27 cellular contexts compared by ENCODE assay signal in genomic region chr10:109618748-109619147, GRCh38.
"Had no signal": no experiment of that assay in that cellular context is flagged by ENCODE, and none has a peak within 500 bp of the region (broad histone marks: within the 10 kb centered on the region; RNA-seq: fewer than 3 reads in every experiment).

No MANE protein-coding gene starts in this region.

- FAIRE-seq: urothelium cell line had no signal

- H3K4me1 ChIP-seq: stomach, suprapubic skin, testis, thyroid gland, tibial artery, tibial nerve, transverse colon, upper lobe of left lung, upper lobe of right lung, uterus, vagina had no signal

- H3K4me3 ChIP-seq: stomach, suprapubic skin, testis, thoracic aorta, thyroid gland, tibial artery, tibial nerve, transverse colon, upper lobe of left lung, upper lobe of right lung, uterus, vagina had no signal

- H3K36me3 ChIP-seq: stomach, suprapubic skin, thoracic aorta, thyroid gland, tibial artery, tibial nerve, transverse colon, upper lobe of left lung, upper lobe of right lung, uterus, vagina had no signal

- H3K27ac ChIP-seq: stomach, suprapubic skin, testis, thoracic aorta, thyroid gland, tibial artery, tibial nerve, transverse colon, upper lobe of left lung, upper lobe of right lung, uterus, vagina had no signal

- H3K27me3 ChIP-seq: stomach, suprapubic skin, testis, thyroid gland, tibial artery, tibial nerve, transverse colon, upper lobe of left lung, upper lobe of right lung, uterus, vagina had no signal

- H3K9me3 ChIP-seq: stomach, suprapubic skin, testis, thoracic aorta, thyroid gland, tibial artery, tibial nerve, transverse colon, upper lobe of left lung, upper lobe of right lung, uterus, vagina had no signal

- ATAC-seq: stimulated activated effector memory CD8-positive, alpha-beta T cell treated with anti-CD3 and anti-CD28 coated beads, Interleukin-12 subunit alpha, Interleukin-12 subunit beta, amount 100 ng/mL, for 72 hours; stimulated activated memory B cell treated with anti-CD40 and anti-IgM and Interleukin-4, amounts not matched to agents 10 μg/mL and 1 μg/mL and 100 μg/mL, for 72 hours; stimulated activated naive B cell treated with anti-CD40 and anti-IgM and Interleukin-4, amounts not matched to agents 10 μg/mL and 1 μg/mL and 100 μg/mL, for 72 hours; stimulated activated naive CD8-positive, alpha-beta T cell treated with anti-CD3 and anti-CD28 coated beads, Interleukin-15, amount 100 ng/mL, for 72 hours; stimulated activated naive CD8-positive, alpha-beta T cell treated with anti-CD3 and anti-CD28 coated beads, Interleukin-15, Interleukin-2, amounts not matched to agents 100 U/mL and 50 U/mL, for 24 hours; upper lobe of right lung had no signal

- DNase-seq: stimulated activated CD4-positive, alpha-beta T cell treated with anti-CD3 and anti-CD28 coated beads, Interleukin-2, amount 100 ng/mL, for 48 hours; stimulated activated CD4-positive, alpha-beta T cell treated with anti-CD3 and anti-CD28 coated beads, Interleukin-4, amount 100 ng/mL, for 1 hour; stimulated activated CD4-positive, alpha-beta T cell treated with anti-CD3 and anti-CD28 coated beads, Interleukin-4, amount 100 ng/mL, for 24 hours; stimulated activated CD4-positive, alpha-beta T cell treated with anti-CD3 and anti-CD28 coated beads, Interleukin-4, amount 100 ng/mL, for 4 hours; stimulated activated CD8-positive, alpha-beta memory T cell treated with anti-CD3 and anti-CD28 coated beads, Interleukin-4, amount 100 ng/mL, for 48 hours; stimulated activated naive B cell treated with anti-CD40 and anti-IgM and Interleukin-4, amounts not matched to agents 10 μg/mL and 1 μg/mL and 100 μg/mL, for 72 hours; stimulated activated naive CD4-positive, alpha-beta T cell; stimulated activated naive CD4-positive, alpha-beta T cell treated with Interleukin-2 at 50 U/mL for 16 hours; stimulated activated naive CD8-positive, alpha-beta T cell treated with anti-CD3 and anti-CD28 coated beads, Interleukin-15, amount 100 ng/mL, for 72 hours; stimulated activated naive CD8-positive, alpha-beta T cell treated with anti-CD3 and anti-CD28 coated beads, Interleukin-15, Interleukin-2, amounts not matched to agents 100 U/mL and 50 U/mL, for 24 hours; stomach; substantia nigra; testis; thyroid gland; tibial artery; transverse colon; trophoblast cell; upper lobe of left lung; upper lobe of right lung; uterus had no signal
